In genomic region chr6:159691133-159691962, GRCh38 we compare ENCODE assay signal across 8 cellular contexts. TPM values are rescaled to one million over a fixed set of nuclear protein-coding genes. Genes with fewer than 3 reads are reported as not detected.
DNase-seq lines count a peak whose midpoint lies in the region; FAIRE-seq and TF ChIP-seq lines count a peak whose summit lies in the region.

No MANE protein-coding gene starts in this region.

- peak; percentile 65 for TF ChIP-seq CTCF in choroid plexus epithelial cell (conservative IDR thresholded peaks at IDR 0.05; ENCODE audit: low read depth, low read length)
- TF ChIP-seq CTCF in lower leg skin (IDR thresholded peaks at IDR 0.05) = peak in 2 of 3 donors; percentile 61 to 97
- TF ChIP-seq CTCF in testis (IDR thresholded peaks at IDR 0.05) = peak; percentile 77 to 92 (median 88)

- H3K36me3 ChIP-seq in testis (ENCODE audit: low read depth, missing control alignments) = no peaks in the 10 kb centered on the region

- intact Hi-C loops in lower leg skin (cut with DNase I; ENCODE audit: low total_unique reads) = loop anchor here (10.0 kb wide), 2 partner anchors 73 to 243 kb away; partner anchors contain the start of gene ACAT2
- intact Hi-C loops in testis (cut with DNase I; ENCODE audit: low total_unique reads) = loop anchor here (5.0 kb wide), 1 partner anchor 36 kb away; the partner anchor contains the start of gene WTAP

- no peak for TF ChIP-seq POLR2A in lower leg skin (IDR thresholded peaks at IDR 0.05)
- no peak for TF ChIP-seq POLR2A in testis (IDR thresholded peaks at IDR 0.05)

- no peaks in the 10 kb centered on the region for H3K9me3 ChIP-seq in testis

- H3K27ac ChIP-seq in testis = peak overlapping the region; percentile 93 to 98

- H3K4me1 ChIP-seq in testis = peaks cover 9% of the 10 kb centered on the region

- peak; percentile 91 for FAIRE-seq in RCC 7860 (lab: Jason Lieb, UNC)

- DNase-seq in DMS79 treated with DMSO at 0.1 percent for 48 hours (lab: John Stamatoyannopoulos, UW) = peak; percentile 35
- DNase-seq in DMS79 (lab: John Stamatoyannopoulos, UW) = no peak
- peak; percentile 84 for DNase-seq in HS-5 (ENCODE audit: low read depth)
- peak; percentile 73 for DNase-seq in RCC 7860 (ENCODE audit: low spot score)
- peak; percentile 96 for DNase-seq in choroid plexus epithelial cell (ENCODE audit: low read depth)
- peak in 1 of 2 donors; percentile 61 for DNase-seq in lower leg skin (ENCODE audit: low spot score in 2 of 2)
- no peak for DNase-seq in testis
- DNase-seq in 8988T = no peak

- H3K4me3 ChIP-seq in choroid plexus epithelial cell (ENCODE audit: low read depth, low read length) (peak overlapping the region; percentile 84), lower leg skin (ENCODE audit: low read depth, poor library complexity, severe bottlenecking) (peak overlapping the region; percentile 94), testis (peak overlapping the region; percentile 93 to 94)

- no peaks in the 10 kb centered on the region for H3K27me3 ChIP-seq in testis

- WGBS in lower leg skin, 2 donors = 5 to 10% methylated on average over 11 of the region's 11 CpGs
- WGBS in testis, 2 donors = 20 to 21% methylated on average over 11 of the region's 11 CpGs

RNA-seq across cellular contexts. Expression of gene SOD2, which starts 1.7 kb away (rescaled TPM):
- 100 to 1,000 TPM; 117 to 280 (median 190) TPM for total RNA-seq in lower leg skin
- total RNA-seq in testis = 10 to 100 TPM; 56.5 to 98.5 TPM
- 160 TPM for polyA plus RNA-seq in testis (ENCODE audit: insufficient read depth, low read depth, low replicate concordance)

RNA-seq across cellular contexts. Expression of gene WTAP, which starts 36.0 kb away (rescaled TPM):
- total RNA-seq in lower leg skin (10 to 100 TPM; 57.8 to 76.7 (median 67.9) TPM), testis (10 to 100 TPM; 88.0 to 91.2 TPM)
- polyA plus RNA-seq in testis (ENCODE audit: insufficient read depth, low read depth, low replicate concordance) = 76.7 TPM

Comparison
In these comparisons a context has a peak if more than half of its experiments do, and no peak if none do; other contexts are left out.
1. DNase-seq: peak in DMS79 treated with DMSO at 0.1 percent for 48 hours (single experiment), HS-5 (single experiment), RCC 7860 (single experiment) and choroid plexus epithelial cell (single experiment); none in DMS79 (single experiment), testis (single experiment) and 8988T (single experiment).
2. Peak in every context shown above with its lines, with median percentiles within 50 percentile points of each other: H3K4me3 ChIP-seq and CTCF ChIP-seq.